In the genomic region with DNA sequence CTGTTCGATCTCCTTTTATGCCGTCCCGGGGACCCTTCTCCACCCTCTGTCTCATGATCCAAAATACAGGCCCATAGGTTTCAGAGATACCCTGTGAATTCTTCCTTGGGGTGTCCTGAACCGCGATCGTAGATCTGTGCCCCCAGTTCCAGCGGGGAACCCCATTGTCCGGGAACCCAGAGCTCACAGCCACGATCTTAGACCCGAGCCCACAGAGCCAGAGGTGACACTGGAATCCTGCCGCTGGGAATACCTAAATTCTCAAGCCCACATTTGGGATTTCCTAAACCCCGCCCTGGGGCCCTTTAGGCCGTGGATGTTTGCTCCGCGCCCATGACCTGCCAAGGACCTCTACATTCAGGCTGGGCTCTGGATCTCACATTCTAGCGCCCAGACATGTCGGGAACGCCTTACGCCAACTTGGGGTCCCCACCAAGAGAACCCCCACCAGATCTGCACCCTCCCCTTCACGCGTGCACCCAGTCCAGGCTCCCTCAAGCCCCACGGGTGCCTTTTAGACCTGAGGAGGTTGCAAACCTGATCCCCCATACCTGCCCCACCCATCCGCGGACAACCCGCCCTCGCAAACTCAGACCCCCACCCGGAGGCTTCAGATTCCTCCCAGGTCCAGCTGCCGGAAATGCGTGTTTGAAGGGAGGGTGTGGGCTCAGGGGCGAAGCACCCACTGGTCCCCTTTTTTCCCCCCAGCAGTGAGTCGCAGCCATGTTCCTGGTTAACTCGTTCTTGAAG, we compare ENCODE assay signal across 8 cellular contexts. TPM values are rescaled to one million over a fixed set of nuclear protein-coding genes. Genes with fewer than 3 reads are reported as not detected.
A peak's percentile ranks its signal among the peaks of the same experiment; 100 is the strongest.
DNase-seq lines count a peak whose midpoint lies in the region; ATAC-seq, FAIRE-seq and TF ChIP-seq lines count a peak whose summit lies in the region.

No MANE protein-coding gene starts in this region.

- H3K4me1 Mint-ChIP-seq in osteocyte (ENCODE audit: unreplicated experiment): peaks cover 28% of the 10 kb centered on the region

- ATAC-seq in HG02970 (IDR thresholded peaks at IDR 0.05; ENCODE audit: low FRiP score, unreplicated experiment): no peak

- H3K36me3 Mint-ChIP-seq in osteocyte (ENCODE audit: unreplicated experiment): peaks cover 25% of the 10 kb centered on the region

- FAIRE-seq in HTR-8/SVneo (lab: Jason Lieb, UNC): no peak

- peak overlapping the region; percentile 97 for H3K27ac Mint-ChIP-seq in osteocyte (ENCODE audit: unreplicated experiment)

- H3K9me3 Mint-ChIP-seq in osteocyte (ENCODE audit: unreplicated experiment): no peaks in the 10 kb centered on the region

- H3K27me3 Mint-ChIP-seq in osteocyte (ENCODE audit: unreplicated experiment): no peaks in the 10 kb centered on the region

- intact Hi-C loops in head of caudate nucleus (cut with DNase I): loop anchor here (1.0 kb wide), 1 partner anchor 25 kb away; a partner anchor contains a TSS

- no peak for TF ChIP-seq CTCF in osteocyte (IDR thresholded peaks at IDR 0.05)

- peak; percentile 85 for DNase-seq in activated CD8-positive, alpha-beta memory T cell treated with anti-CD3 and anti-CD28 coated beads for 24 hours
- DNase-seq in activated CD8-positive, alpha-beta memory T cell treated with anti-CD3 and anti-CD28 coated beads, Interleukin-2, amount 50 U/mL, for 4 hours: no peak
- DNase-seq in HTR-8/SVneo (ENCODE audit: insufficient read length, low spot score) (peak; percentile 68), OCI-M2 (lab: John Stamatoyannopoulos, UW; ENCODE audit: unreplicated experiment) (peak; percentile 92), head of caudate nucleus (peak in 35 of 42 donors; percentile 10 to 64 (median 38)), osteocyte (ENCODE audit: extremely low spot score, unreplicated experiment) (no peak)
- DNase-seq in activated naive CD4-positive, alpha-beta T cell treated with anti-CD3 and anti-CD28 coated beads, Interleukin-2, amount 50 U/mL, for 16 hours: peak; percentile 47

- peak overlapping the region; percentile 97 for H3K4me3 Mint-ChIP-seq in osteocyte (ENCODE audit: unreplicated experiment)

RNA-seq across cellular contexts. Expression of a gene that starts 0.6 kb away (rescaled TPM):
- 789 and 808 TPM in 2 replicates for total RNA-seq in osteocyte

RNA-seq across cellular contexts. Expression of a gene that starts 11.8 kb away (rescaled TPM):
- not detected in 2 replicates for total RNA-seq in osteocyte

RNA-seq across cellular contexts. Expression of a gene that starts 25.2 kb away (rescaled TPM):
- 172 and 177 TPM in 2 replicates for total RNA-seq in osteocyte

RNA-seq across cellular contexts. Expression of a gene that starts 25.8 kb away (rescaled TPM):
- total RNA-seq in osteocyte: 61.8 and 62.2 TPM in 2 replicates

RNA-seq across cellular contexts. Expression of a gene that starts 29.5 kb away (rescaled TPM):
- total RNA-seq in osteocyte: not detected in 2 replicates

Comparison
In these comparisons a context has a peak if more than half of its experiments do, and no peak if none do; other contexts are left out.
1. DNase-seq: peak in activated CD8-positive, alpha-beta memory T cell treated with anti-CD3 and anti-CD28 coated beads for 24 hours (single experiment), HTR-8/SVneo (single experiment), OCI-M2 (single experiment), activated naive CD4-positive, alpha-beta T cell treated with anti-CD3 and anti-CD28 coated beads, Interleukin-2, amount 50 U/mL, for 16 hours (single experiment) and head of caudate nucleus (35 of 42); none in activated CD8-positive, alpha-beta memory T cell treated with anti-CD3 and anti-CD28 coated beads, Interleukin-2, amount 50 U/mL, for 4 hours (single experiment) and osteocyte (single experiment).